16 cellular contexts compared by ENCODE assay signal in genomic region chr21:37358392-37358791, GRCh38. TPM values are rescaled to one million over a fixed set of nuclear protein-coding genes. Genes with fewer than 3 reads are reported as not detected.
A peak's percentile ranks its signal among the peaks of the same experiment; 100 is the strongest.
DNase-seq lines count a peak whose midpoint lies in the region; ATAC-seq and TF ChIP-seq lines count a peak whose summit lies in the region.
"Had no signal": no experiment of that assay in that cellular context is flagged by ENCODE, and none has a peak within 500 bp of the region (broad histone marks: within the 10 kb centered on the region; RNA-seq: fewer than 3 reads in every experiment).

No MANE protein-coding gene starts in this region.

- no peaks in the 10 kb centered on the region for H3K4me1 ChIP-seq in naive thymus-derived CD4-positive, alpha-beta T cell (ENCODE audit: control insufficient read depth in 2 of 2, insufficient read depth in 2 of 2, low read length in 2 of 2)

- intact Hi-C loops in naive thymus-derived CD4-positive, alpha-beta T cell (cut with micrococcal nuclease) = no loop called here

- no peaks in the 10 kb centered on the region for H3K9me3 ChIP-seq in naive thymus-derived CD4-positive, alpha-beta T cell (ENCODE audit: control insufficient read depth in 2 of 3, low read length in 3 of 3)
- H3K9me3 ChIP-seq: esophagus squamous epithelium had no signal

- no peak overlapping the region for H3K27ac ChIP-seq in naive thymus-derived CD4-positive, alpha-beta T cell (ENCODE audit: low read depth, low read length)
- H3K27ac ChIP-seq: cardiac muscle cell had no signal

- H3K4me1 Mint-ChIP-seq in naive thymus-derived CD4-positive, alpha-beta T cell = peaks cover 5 to 14% (median 6%) of the 10 kb centered on the region in 7 donors
- H3K4me1 Mint-ChIP-seq in natural killer cell treated with Interleukin-12 subunit alpha and Interleukin-12 subunit beta and Interleukin-15 and Interleukin-18, amount 100 ng/mL, for 72 hours (ENCODE audit: low read depth in 2 of 2) = peaks cover 0 to 14% of the 10 kb centered on the region in 2 donors

- no peak overlapping the region for H3K4me3 ChIP-seq in epithelial cell of esophagus (ENCODE audit: low read length)
- H3K4me3 ChIP-seq in naive thymus-derived CD4-positive, alpha-beta T cell (ENCODE audit: low read length) = no peak overlapping the region
- H3K4me3 ChIP-seq: cardiac muscle cell, esophagus squamous epithelium had no signal

- no peaks in the 10 kb centered on the region for H3K36me3 ChIP-seq in naive thymus-derived CD4-positive, alpha-beta T cell (ENCODE audit: control insufficient read depth in 2 of 3, insufficient read depth in 3 of 3, low read length in 3 of 3)
- H3K36me3 ChIP-seq: cardiac muscle cell, esophagus squamous epithelium had no signal

- no peaks in the 10 kb centered on the region for H3K27me3 ChIP-seq in naive thymus-derived CD4-positive, alpha-beta T cell (ENCODE audit: control insufficient read depth in 2 of 2, insufficient read depth in 2 of 2, low read length in 2 of 2)
- H3K27me3 ChIP-seq: cardiac muscle cell, esophagus squamous epithelium had no signal

- peaks cover 0 to 8% (median 6%) of the 10 kb centered on the region in 5 donors for H3K27me3 Mint-ChIP-seq in naive thymus-derived CD4-positive, alpha-beta T cell
- peaks cover 18 to 21% of the 10 kb centered on the region in 2 donors for H3K27me3 Mint-ChIP-seq in natural killer cell treated with Interleukin-12 subunit alpha and Interleukin-12 subunit beta and Interleukin-15 and Interleukin-18, amount 100 ng/mL, for 72 hours

- CTCF ChIA-PET in naive thymus-derived CD4-positive, alpha-beta T cell (lab: Charles Lee) = no interaction called here

- H3K36me3 Mint-ChIP-seq in naive thymus-derived CD4-positive, alpha-beta T cell = no peaks in the 10 kb centered on the region
- no peaks in the 10 kb centered on the region for H3K36me3 Mint-ChIP-seq in natural killer cell treated with Interleukin-12 subunit alpha and Interleukin-12 subunit beta and Interleukin-15 and Interleukin-18, amount 100 ng/mL, for 72 hours
- H3K36me3 Mint-ChIP-seq: T-cell had no signal

- DNase-seq in GF-D8 (lab: John Stamatoyannopoulos, UW) = peak; percentile 100
- peak; percentile 25 for DNase-seq in NCI-H69 (lab: John Stamatoyannopoulos, UW)
- DNase-seq in epithelial cell of esophagus (ENCODE audit: low read depth) = peak; percentile 51
- DNase-seq in naive thymus-derived CD4-positive, alpha-beta T cell = no peak
- DNase-seq in mesenteric fat pad (ENCODE audit: low spot score) = no peak
- DNase-seq in natural killer cell treated with Interleukin-12 subunit alpha and Interleukin-12 subunit beta and Interleukin-15 and Interleukin-18, amount 100 ng/mL, for 72 hours (ENCODE audit: low spot score) = no peak
- DNase-seq: activated CD4-positive, alpha-beta memory T cell treated with anti-CD3 and anti-CD28 coated beads, Interleukin-2, amount 10 ng/mL, durations not matched to agents 7 days and 5 days; activated naive CD4-positive, alpha-beta T cell treated with anti-CD3 and anti-CD28 coated beads for 36 hours; esophagus squamous epithelium; NCI-H1436; substantia nigra; T-cell had no signal

- H3K27ac Mint-ChIP-seq in naive thymus-derived CD4-positive, alpha-beta T cell = no peak overlapping the region
- H3K27ac Mint-ChIP-seq in natural killer cell treated with Interleukin-12 subunit alpha and Interleukin-12 subunit beta and Interleukin-15 and Interleukin-18, amount 100 ng/mL, for 72 hours = peak overlapping the region in 1 of 2 donors; percentile 51
- H3K27ac Mint-ChIP-seq: activated CD4-positive, alpha-beta memory T cell treated with anti-CD3 and anti-CD28 coated beads, Interleukin-2, amount 10 ng/mL, durations not matched to agents 7 days and 5 days; activated naive CD4-positive, alpha-beta T cell treated with anti-CD3 and anti-CD28 coated beads for 36 hours; T-cell had no signal

- ATAC-seq in naive thymus-derived CD4-positive, alpha-beta T cell = peak; percentile 20
- no peak for ATAC-seq in GM18861 (IDR thresholded peaks at IDR 0.05; ENCODE audit: unreplicated experiment)
- no peak for ATAC-seq in natural killer cell treated with Interleukin-12 subunit alpha and Interleukin-12 subunit beta and Interleukin-15 and Interleukin-18, amount 100 ng/mL, for 72 hours
- ATAC-seq in GM21381 (IDR thresholded peaks at IDR 0.05; ENCODE audit: unreplicated experiment) = no peak
- ATAC-seq: sciatic nerve had no signal

- no peak for TF ChIP-seq CTCF in epithelial cell of esophagus (IDR thresholded peaks at IDR 0.05; ENCODE audit: insufficient read depth, low read depth, low read length, missing control alignments)

- H3K4me3 Mint-ChIP-seq in naive thymus-derived CD4-positive, alpha-beta T cell = no peak overlapping the region
- no peak overlapping the region for H3K4me3 Mint-ChIP-seq in natural killer cell treated with Interleukin-12 subunit alpha and Interleukin-12 subunit beta and Interleukin-15 and Interleukin-18, amount 100 ng/mL, for 72 hours
- H3K4me3 Mint-ChIP-seq: activated CD4-positive, alpha-beta memory T cell treated with anti-CD3 and anti-CD28 coated beads, Interleukin-2, amount 10 ng/mL, durations not matched to agents 7 days and 5 days; activated naive CD4-positive, alpha-beta T cell treated with anti-CD3 and anti-CD28 coated beads for 36 hours; T-cell had no signal

- peaks cover 0 to 2% (median 0%) of the 10 kb centered on the region in 11 donors for H3K9me3 Mint-ChIP-seq in naive thymus-derived CD4-positive, alpha-beta T cell
- no peaks in the 10 kb centered on the region for H3K9me3 Mint-ChIP-seq in natural killer cell treated with Interleukin-12 subunit alpha and Interleukin-12 subunit beta and Interleukin-15 and Interleukin-18, amount 100 ng/mL, for 72 hours
- H3K9me3 Mint-ChIP-seq: activated CD4-positive, alpha-beta memory T cell treated with anti-CD3 and anti-CD28 coated beads, Interleukin-2, amount 10 ng/mL, durations not matched to agents 7 days and 5 days; activated naive CD4-positive, alpha-beta T cell treated with anti-CD3 and anti-CD28 coated beads for 36 hours; T-cell had no signal

- POLR2A ChIA-PET in naive thymus-derived CD4-positive, alpha-beta T cell (lab: Charles Lee) = interaction anchor here (0.7 kb wide), 1 partner anchor 11 kb away, joined by 3 read pairs; no protein-coding TSS in a partner anchor

RNA-seq across cellular contexts. Expression of gene DYRK1A, which starts 8.2 kb away (rescaled TPM):
- total RNA-seq in naive thymus-derived CD4-positive, alpha-beta T cell = 100 to 1,000 TPM in 4 of 5 experiments, 10 to 100 TPM in 1; 86.0 to 142 (median 125) TPM
- 1 to 10 TPM; 3.3 to 7.6 TPM for polyA plus RNA-seq in naive thymus-derived CD4-positive, alpha-beta T cell
- total RNA-seq in mesenteric fat pad = 48.8 TPM
- 10 to 100 TPM; 83.5 to 90.1 TPM for total RNA-seq in natural killer cell treated with Interleukin-12 subunit alpha and Interleukin-12 subunit beta and Interleukin-15 and Interleukin-18, amount 100 ng/mL, for 72 hours

Comparison
In these comparisons a context has a peak if more than half of its experiments do, and no peak if none do; other contexts are left out.
1. DNase-seq: peak in GF-D8 (single experiment), NCI-H69 (single experiment) and epithelial cell of esophagus (single experiment); none in naive thymus-derived CD4-positive, alpha-beta T cell (0 of 9), mesenteric fat pad (single experiment) and natural killer cell treated with Interleukin-12 subunit alpha and Interleukin-12 subunit beta and Interleukin-15 and Interleukin-18, amount 100 ng/mL, for 72 hours (single experiment).